Comparison of ENCODE assay signal across 8 cellular contexts in genomic region chr4:88033309-88033708, GRCh38. TPM values are rescaled to one million over a fixed set of nuclear protein-coding genes. Genes with fewer than 3 reads are reported as not detected.
DNase-seq lines count a peak whose midpoint lies in the region; ATAC-seq and TF ChIP-seq lines count a peak whose summit lies in the region.

No MANE protein-coding gene starts in this region.

- H3K36me3 Mint-ChIP-seq in activated naive CD4-positive, alpha-beta T cell treated with anti-CD3 and anti-CD28 coated beads, Interleukin-2, amount 10 ng/mL, durations not matched to agents 7 days and 5 days: peaks cover 6% of the 10 kb centered on the region

- no peak overlapping the region for H3K27ac ChIP-seq in 22Rv1

- intact Hi-C loops in Right ventricle myocardium superior (cut with DNase I): loop anchor here (5.0 to 10.0 kb wide), 2 partner anchors 179 to 481 kb away; no protein-coding TSS in a partner anchor

- DNase-seq in EL (peak; percentile 65), NCI-H510A treated with DMSO at 0.1 percent for 48 hours (lab: John Stamatoyannopoulos, UW) (peak; percentile 48), Right ventricle myocardium superior (no peak), retinal pigment epithelial cell (ENCODE audit: low read depth) (no peak), NCI-H128 (lab: John Stamatoyannopoulos, UW; ENCODE audit: unreplicated experiment) (no peak)
- DNase-seq in activated naive CD4-positive, alpha-beta T cell treated with anti-CD3 and anti-CD28 coated beads, Interleukin-2, amount 10 ng/mL, durations not matched to agents 7 days and 5 days: peak; percentile 48

- peak; percentile 72 for ATAC-seq in HG02852 (IDR thresholded peaks at IDR 0.05; ENCODE audit: unreplicated experiment)
- peak; percentile 63 for ATAC-seq in Right ventricle myocardium superior (ENCODE audit: poor library complexity)

- H3K27me3 Mint-ChIP-seq in activated naive CD4-positive, alpha-beta T cell treated with anti-CD3 and anti-CD28 coated beads, Interleukin-2, amount 10 ng/mL, durations not matched to agents 7 days and 5 days: no peaks in the 10 kb centered on the region

- H3K4me1 Mint-ChIP-seq in activated naive CD4-positive, alpha-beta T cell treated with anti-CD3 and anti-CD28 coated beads, Interleukin-2, amount 10 ng/mL, durations not matched to agents 7 days and 5 days: no peaks in the 10 kb centered on the region

- no peak overlapping the region for H3K4me3 ChIP-seq in retinal pigment epithelial cell (ENCODE audit: low read length)

- no peaks in the 10 kb centered on the region for H3K9me3 Mint-ChIP-seq in activated naive CD4-positive, alpha-beta T cell treated with anti-CD3 and anti-CD28 coated beads, Interleukin-2, amount 10 ng/mL, durations not matched to agents 7 days and 5 days

- H3K4me3 Mint-ChIP-seq in activated naive CD4-positive, alpha-beta T cell treated with anti-CD3 and anti-CD28 coated beads, Interleukin-2, amount 10 ng/mL, durations not matched to agents 7 days and 5 days: no peak overlapping the region

- peak; percentile 85 for TF ChIP-seq CTCF in 22Rv1 (IDR thresholded peaks at IDR 0.05)
- peak; percentile 72 for TF ChIP-seq CTCF in retinal pigment epithelial cell (conservative IDR thresholded peaks at IDR 0.05; ENCODE audit: low read depth, low read length)

- CTCF ChIA-PET in activated naive CD4-positive, alpha-beta T cell treated with anti-CD3 and anti-CD28 coated beads, Interleukin-2, amount 10 ng/mL, durations not matched to agents 7 days and 5 days (lab: Charles Lee): interaction anchor here (0.6 to 4.8 kb wide), 14 partner anchors 10 to 482 kb away, joined by 3 to 67 read pairs (median 4); no protein-coding TSS in a partner anchor

- no peak overlapping the region for H3K27ac Mint-ChIP-seq in activated naive CD4-positive, alpha-beta T cell treated with anti-CD3 and anti-CD28 coated beads, Interleukin-2, amount 10 ng/mL, durations not matched to agents 7 days and 5 days

RNA-seq across cellular contexts. Expression of gene PKD2, which starts 25.9 kb away (rescaled TPM):
- 11.6 TPM for total RNA-seq in Right ventricle myocardium superior

RNA-seq across cellular contexts. Expression of gene SPP1, which starts 57.8 kb away (rescaled TPM):
- 5.6 TPM for total RNA-seq in Right ventricle myocardium superior

Comparison
In these comparisons a context has a peak if more than half of its experiments do, and no peak if none do; other contexts are left out.
1. DNase-seq: peak in EL (single experiment), NCI-H510A treated with DMSO at 0.1 percent for 48 hours (single experiment) and activated naive CD4-positive, alpha-beta T cell treated with anti-CD3 and anti-CD28 coated beads, Interleukin-2, amount 10 ng/mL, durations not matched to agents 7 days and 5 days (single experiment); none in Right ventricle myocardium superior (single experiment), retinal pigment epithelial cell (single experiment) and NCI-H128 (single experiment).